Comparison of ENCODE assay signal across 8 cellular contexts in the genomic region with DNA sequence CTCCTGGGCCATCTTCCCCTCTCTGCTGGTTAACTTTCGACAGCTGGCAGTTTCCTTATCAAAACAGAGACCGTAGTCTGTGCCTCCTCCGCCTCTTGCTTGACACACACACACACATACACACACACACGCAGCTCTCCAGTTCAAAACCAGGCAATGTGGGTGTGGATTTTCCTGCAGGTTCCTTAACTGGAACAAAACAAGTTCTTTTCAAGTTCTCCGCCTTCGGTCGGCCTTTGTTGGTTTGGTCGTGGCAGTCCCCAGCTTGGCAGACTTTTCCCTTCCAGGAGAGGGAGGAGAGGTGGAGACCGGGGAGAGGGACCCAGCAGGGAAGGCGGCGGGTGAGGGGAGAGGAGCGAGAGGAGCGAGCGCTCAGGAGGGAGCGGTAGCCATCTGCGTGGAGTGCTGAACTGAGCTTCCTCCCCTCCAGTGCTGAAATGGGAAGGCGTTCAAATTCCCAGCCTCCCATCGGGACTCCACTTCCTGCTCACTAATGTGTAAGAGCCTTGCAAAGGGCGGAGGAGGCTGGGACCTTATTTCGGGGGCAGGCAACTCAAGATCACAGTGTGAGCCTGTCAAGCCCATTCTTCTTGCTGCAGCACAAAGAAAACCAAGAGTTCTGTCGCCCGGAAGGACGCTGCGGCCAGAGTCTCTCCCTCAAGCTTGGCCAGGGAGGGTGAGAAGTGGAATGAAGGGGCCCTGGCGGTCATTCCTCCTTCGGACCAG.
DNase-seq lines count a peak whose midpoint lies in the region; ATAC-seq and TF ChIP-seq lines count a peak whose summit lies in the region.

No MANE protein-coding gene starts in this region.

- no peaks in the 10 kb centered on the region for H3K9me3 ChIP-seq in HUES6 (ENCODE audit: control insufficient read depth, insufficient read depth, low read depth, low read length)
- no peaks in the 10 kb centered on the region for H3K9me3 ChIP-seq in vagina

- ATAC-seq in GM18498 (IDR thresholded peaks at IDR 0.05; ENCODE audit: unreplicated experiment) = peak; percentile 53
- peak; percentile 80 for ATAC-seq in foreskin keratinocyte

- H3K4me1 Mint-ChIP-seq in nephron = peaks cover 96% of the 10 kb centered on the region

- H3K36me3 Mint-ChIP-seq in nephron (ENCODE audit: low read depth) = peaks cover 23% of the 10 kb centered on the region

- TF ChIP-seq CTCF in foreskin keratinocyte (conservative IDR thresholded peaks at IDR 0.05) (no peak), nephron (IDR thresholded peaks at IDR 0.05; ENCODE audit: unreplicated experiment in 3 of 3) (no peak), vagina (IDR thresholded peaks at IDR 0.05) (no peak)

- H3K27me3 ChIP-seq in HUES6 (ENCODE audit: control insufficient read depth, insufficient read depth, low read length) = no peaks in the 10 kb centered on the region
- H3K27me3 ChIP-seq in foreskin keratinocyte = no peaks in the 10 kb centered on the region
- H3K27me3 ChIP-seq in vagina = no peaks in the 10 kb centered on the region

- intact Hi-C loops in vagina (cut with DNase I) = no loop called here

- TF ChIP-seq POLR2A in vagina (IDR thresholded peaks at IDR 0.05) = no peak

- H3K27me3 Mint-ChIP-seq in nephron (ENCODE audit: low read depth) = peaks cover 5% of the 10 kb centered on the region

- H3K36me3 ChIP-seq in HUES6 (ENCODE audit: control insufficient read depth, insufficient read depth, low read length) (no peaks in the 10 kb centered on the region), vagina (no peaks in the 10 kb centered on the region)

- H3K27ac ChIP-seq in HUES6 (ENCODE audit: low read depth, low read length) (peak overlapping the region; percentile 10; the same call in 1 of the 2 replicates), foreskin keratinocyte (peak overlapping the region; percentile 60), vagina (no peak overlapping the region)

- H3K9ac ChIP-seq in HUES6 (ENCODE audit: low read length) = peak overlapping the region; percentile 47

- H3K4me3 Mint-ChIP-seq in nephron = peak overlapping the region; percentile 86 to 92 (median 87)

- H3K4me3 ChIP-seq in HUES6 (ENCODE audit: low read depth, low read length) = peak overlapping the region; percentile 56
- peak overlapping the region; percentile 39 to 43 for H3K4me3 ChIP-seq in vagina

- DNase-seq in activated T-cell treated with anti-CD3 and anti-CD28 coated beads, Interleukin-2, amount 50 U/mL, for 48 hours = peak; percentile 27 to 32
- DNase-seq in foreskin keratinocyte = peak in 1 of 2 donors; percentile 72
- peak in 1 of 2 donors; percentile 89 for DNase-seq in vagina (ENCODE audit: extremely low spot score in 2 of 2)
- DNase-seq in NCI-H2029 treated with DMSO at 0.1 percent for 48 hours (lab: John Stamatoyannopoulos, UW) = no peak
- DNase-seq in NCI-H345 (lab: John Stamatoyannopoulos, UW) = no peak

- no peaks in the 10 kb centered on the region for H3K9me3 Mint-ChIP-seq in nephron

- peak overlapping the region; percentile 91 to 98 (median 91) for H3K27ac Mint-ChIP-seq in nephron

- peaks cover 58% of the 10 kb centered on the region for H3K4me1 ChIP-seq in HUES6 (ENCODE audit: control insufficient read depth, insufficient read depth, low read length)
- H3K4me1 ChIP-seq in foreskin keratinocyte = peaks cover 17% of the 10 kb centered on the region
- H3K4me1 ChIP-seq in vagina = peaks cover 31% of the 10 kb centered on the region

Comparison
In these comparisons a context has a peak if more than half of its experiments do, and no peak if none do; other contexts are left out.
1. DNase-seq: peak in activated T-cell treated with anti-CD3 and anti-CD28 coated beads, Interleukin-2, amount 50 U/mL, for 48 hours (2 of 2); none in NCI-H2029 treated with DMSO at 0.1 percent for 48 hours (single experiment) and NCI-H345 (single experiment).